ENCODE assay signal across 8 cellular contexts in the genomic region with DNA sequence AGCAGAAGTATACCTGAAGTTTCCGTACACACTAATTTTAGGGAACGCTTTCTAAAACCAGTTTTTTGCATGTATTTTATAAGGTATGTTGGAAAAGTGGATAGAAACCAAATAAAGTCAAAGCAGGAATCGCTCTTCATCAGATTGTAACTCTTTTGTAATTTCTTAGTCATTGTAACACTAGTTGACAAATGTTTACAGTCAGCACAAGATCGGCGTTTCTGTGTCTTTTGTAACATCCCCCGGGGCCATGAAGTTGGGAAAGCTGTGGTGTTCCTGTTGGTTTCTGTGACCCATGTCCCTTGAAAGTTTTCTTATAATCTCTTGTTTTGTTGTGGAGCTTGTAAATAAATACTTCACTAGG. TPM values are rescaled to one million over a fixed set of nuclear protein-coding genes. Genes with fewer than 3 reads are reported as not detected.
DNase-seq lines count a peak whose midpoint lies in the region; ATAC-seq lines count a peak whose summit lies in the region.

No MANE protein-coding gene starts in this region.

- H3K4me3 Mint-ChIP-seq in stimulated activated naive CD8-positive, alpha-beta T cell treated with anti-CD3 and anti-CD28 coated beads, Interleukin-15, amount 100 ng/mL, for 72 hours = peak overlapping the region; percentile 80 to 93

- in situ Hi-C loops in T47D (cut with HindIII; ENCODE audit: low pct_unique_long_range_greater_than_20kb, low sequenced_read_pairs) = no loop called here

- peaks cover 7% of the 10 kb centered on the region for H3K27me3 Mint-ChIP-seq in stimulated activated naive CD8-positive, alpha-beta T cell treated with anti-CD3 and anti-CD28 coated beads, Interleukin-15, amount 100 ng/mL, for 72 hours

- peak; percentile 14 to 31 for ATAC-seq in activated CD4-positive, CD25-positive, alpha-beta regulatory T cell treated with anti-CD3 and anti-CD28 coated beads, Interleukin-2, amount 50 U/mL, for 24 hours
- peak; percentile 17 for ATAC-seq in HG02571 (IDR thresholded peaks at IDR 0.05; ENCODE audit: unreplicated experiment)
- ATAC-seq in left lobe of liver = peak; percentile 46
- peak; percentile 40 for ATAC-seq in stimulated activated naive CD8-positive, alpha-beta T cell treated with anti-CD3 and anti-CD28 coated beads, Interleukin-15, amount 100 ng/mL, for 72 hours

- peak overlapping the region; percentile 93 to 95 for H3K27ac Mint-ChIP-seq in stimulated activated naive CD8-positive, alpha-beta T cell treated with anti-CD3 and anti-CD28 coated beads, Interleukin-15, amount 100 ng/mL, for 72 hours

- DNase-seq in activated CD4-positive, CD25-positive, alpha-beta regulatory T cell treated with anti-CD3 and anti-CD28 coated beads, Interleukin-2, amount 50 U/mL, for 72 hours = no peak
- DNase-seq in NCI-H460 (ENCODE audit: extremely low read depth, low read depth) = peak; percentile 66
- DNase-seq in T47D (ENCODE audit: low read depth in 1 of 2, low spot score in 1 of 2) = peak; percentile 23 to 62
- DNase-seq in left lobe of liver (ENCODE audit: low spot score) = peak; percentile 56
- DNase-seq in stimulated activated naive CD8-positive, alpha-beta T cell treated with anti-CD3 and anti-CD28 coated beads, Interleukin-15, amount 100 ng/mL, for 72 hours = peak in 1 of 2 donors; percentile 4
- no peak for DNase-seq in NCI-H1694 treated with DMSO at 0.1 percent for 48 hours (lab: John Stamatoyannopoulos, UW)

- peaks cover 37% of the 10 kb centered on the region for H3K4me1 Mint-ChIP-seq in stimulated activated naive CD8-positive, alpha-beta T cell treated with anti-CD3 and anti-CD28 coated beads, Interleukin-15, amount 100 ng/mL, for 72 hours

- no peaks in the 10 kb centered on the region for H3K9me3 Mint-ChIP-seq in stimulated activated naive CD8-positive, alpha-beta T cell treated with anti-CD3 and anti-CD28 coated beads, Interleukin-15, amount 100 ng/mL, for 72 hours

RNA-seq across cellular contexts. Expression of a gene that starts 0.5 kb away (rescaled TPM):
- total RNA-seq in NCI-H460 (2014; rRNA removed; shearing (Covaris generic)) = 6.8 and 7.5 TPM in 2 replicates
- polyA plus RNA-seq in NCI-H460 (2014; cell fraction: nucleus; rRNA removed) = 0.73 and 4.1 TPM in 2 replicates
- 6.6 TPM for total RNA-seq in left lobe of liver

RNA-seq across cellular contexts. Expression of a gene that starts 28.3 kb away (rescaled TPM):
- 1.5 and 3.2 TPM in 2 replicates for total RNA-seq in NCI-H460 (2014; rRNA removed; shearing (Covaris generic))
- polyA plus RNA-seq in NCI-H460 (2014; cell fraction: nucleus; rRNA removed) = 0.63 and 1.4 TPM in 2 replicates
- total RNA-seq in left lobe of liver = 3.4 TPM

Comparison
In these comparisons a context has a peak if more than half of its experiments do, and no peak if none do; other contexts are left out.
1. DNase-seq: peak in NCI-H460 (single experiment), T47D (2 of 2) and left lobe of liver (single experiment); none in activated CD4-positive, CD25-positive, alpha-beta regulatory T cell treated with anti-CD3 and anti-CD28 coated beads, Interleukin-2, amount 50 U/mL, for 72 hours (single experiment) and NCI-H1694 treated with DMSO at 0.1 percent for 48 hours (single experiment).
2. Peak in every context shown above with its lines, with median percentiles within 50 percentile points of each other: ATAC-seq.